ENCODE assay signal across 9 cellular contexts in genomic region chr1:226060976-226061792, GRCh38. TPM values are rescaled to one million over a fixed set of nuclear protein-coding genes. Genes with fewer than 3 reads are reported as not detected.
DNase-seq lines count a peak whose midpoint lies in the region; ATAC-seq, FAIRE-seq and TF ChIP-seq lines count a peak whose summit lies in the region.
"Had no signal": no experiment of that assay in that cellular context is flagged by ENCODE, and none has a peak within 500 bp of the region (broad histone marks: within the 10 kb centered on the region; RNA-seq: fewer than 3 reads in every experiment).

No MANE protein-coding gene starts in this region.

- intact Hi-C loops in endothelial cell of umbilical vein (cut with micrococcal nuclease): loop anchor here (5.0 kb wide), 4 partner anchors 126 to 634 kb away; partner anchors contain the start of genes ACBD3, LBR and PYCR2

- CTCF ChIA-PET in endothelial cell of umbilical vein (lab: Charles Lee): interaction anchor here (1.0 to 4.2 kb wide), 7 partner anchors 9 to 74 kb away, joined by 3 to 61 read pairs (median 4); no protein-coding TSS in a partner anchor

- H3K36me3 Mint-ChIP-seq in T-helper 1 cell treated with Interleukin-12 subunit alpha and Interleukin-12 subunit beta and Interleukin-4 antibody, amounts not matched to agents 30 μg/mL and 1 μg/mL, for 36 hours (ENCODE audit: low read depth): peaks cover 37% of the 10 kb centered on the region

- peak overlapping the region; percentile 90 for H3K4me2 ChIP-seq in endothelial cell of umbilical vein (ENCODE audit: insufficient read depth, low read length)
- H3K4me2 ChIP-seq in osteoblast (ENCODE audit: insufficient read depth, low read length): peak overlapping the region; percentile 87

- peaks cover 33% of the 10 kb centered on the region for H3K79me2 ChIP-seq in endothelial cell of umbilical vein (ENCODE audit: control insufficient read depth, insufficient read depth, low read length)
- peaks cover 27% of the 10 kb centered on the region for H3K79me2 ChIP-seq in osteoblast (ENCODE audit: insufficient read depth, low read length)

- H3K9me1 ChIP-seq in endothelial cell of umbilical vein (replicated peaks; ENCODE audit: control insufficient read depth, extremely low read depth, insufficient read depth, low read length): no peaks in the 10 kb centered on the region

- H3K27me3 ChIP-seq in Peyer's patch: no peaks in the 10 kb centered on the region
- H3K27me3 ChIP-seq in endothelial cell of umbilical vein (ENCODE audit: control insufficient read depth in 2 of 2, insufficient read depth in 2 of 2, low read length in 2 of 2): no peaks in the 10 kb centered on the region
- H3K27me3 ChIP-seq in osteoblast (ENCODE audit: insufficient read depth, low read length): no peaks in the 10 kb centered on the region

- no peak for ATAC-seq in HG02588 (IDR thresholded peaks at IDR 0.05; ENCODE audit: unreplicated experiment)

- H3K27me3 Mint-ChIP-seq in T-helper 1 cell treated with Interleukin-12 subunit alpha and Interleukin-12 subunit beta and Interleukin-4 antibody, amounts not matched to agents 30 μg/mL and 1 μg/mL, for 36 hours (ENCODE audit: low read depth): no peaks in the 10 kb centered on the region

- H3K27ac ChIP-seq in Peyer's patch (peak overlapping the region; percentile 90 to 99 (median 98)), endothelial cell of umbilical vein (ENCODE audit: insufficient read depth, low read depth, low read length) (peak overlapping the region; percentile 86), osteoblast (ENCODE audit: low read depth, low read length) (peak overlapping the region; percentile 74)

- no peak for TF ChIP-seq CTCF in Peyer's patch (IDR thresholded peaks at IDR 0.05)
- TF ChIP-seq CTCF in endothelial cell of umbilical vein (IDR thresholded peaks at IDR 0.05; ENCODE audit: extremely low read depth in 1 of 2, insufficient read depth in 1 of 2, low read depth in 1 of 2, low read length in 2 of 2): no peak
- TF ChIP-seq CTCF in osteoblast (IDR thresholded peaks at IDR 0.05; ENCODE audit: extremely low read depth, low read depth, low read length): no peak

- peaks cover 26% of the 10 kb centered on the region for H3K4me1 Mint-ChIP-seq in T-helper 1 cell treated with Interleukin-12 subunit alpha and Interleukin-12 subunit beta and Interleukin-4 antibody, amounts not matched to agents 30 μg/mL and 1 μg/mL, for 36 hours (ENCODE audit: low read depth)

- H3K9me3 ChIP-seq in Peyer's patch: no peaks in the 10 kb centered on the region
- no peaks in the 10 kb centered on the region for H3K9me3 ChIP-seq in endothelial cell of umbilical vein (replicated peaks; ENCODE audit: control insufficient read depth, insufficient read depth, low read length)
- H3K9me3 ChIP-seq in osteoblast (ENCODE audit: low read depth, low read length): no peaks in the 10 kb centered on the region

- TF ChIP-seq POLR2A in Peyer's patch (IDR thresholded peaks at IDR 0.05) (no peak), endothelial cell of umbilical vein (IDR thresholded peaks at IDR 0.05; ENCODE audit: low read depth, low read length) (peak; percentile 5)

- DNase-seq in T-helper 1 cell (no peak), Peyer's patch (no peak), endothelial cell of umbilical vein (ENCODE audit: low read depth, low spot score) (no peak), osteoblast (ENCODE audit: insufficient read length, low spot score, missing footprints) (no peak), KG1 (lab: John Stamatoyannopoulos, UW) (no peak), A172 (ENCODE audit: low spot score) (no peak)

- peaks cover 7% of the 10 kb centered on the region for H4K20me1 ChIP-seq in endothelial cell of umbilical vein (replicated peaks; ENCODE audit: control insufficient read depth, extremely low read depth, insufficient read depth, low read length)
- H4K20me1 ChIP-seq in osteoblast (ENCODE audit: insufficient read depth, low read length): peaks cover 31% of the 10 kb centered on the region

- H3K4me3 ChIP-seq in Peyer's patch: peak overlapping the region; percentile 59 to 84 (median 72)
- H3K4me3 ChIP-seq in endothelial cell of umbilical vein (replicated peaks in 1 of 3; ENCODE audit: insufficient read depth in 1 of 3, low read depth in 1 of 3, low read length in 3 of 3): peak overlapping the region; percentile 68 to 78 (median 71)
- H3K4me3 ChIP-seq in osteoblast (ENCODE audit: insufficient read depth, low read length): peak overlapping the region; percentile 93

- FAIRE-seq in endothelial cell of umbilical vein (lab: Jason Lieb, UNC): peak; percentile 15
- FAIRE-seq: G401.6 had no signal

- H3K4me1 ChIP-seq in Peyer's patch (peaks cover 0 to 24% (median 6%) of the 10 kb centered on the region in 4 donors), endothelial cell of umbilical vein (ENCODE audit: control insufficient read depth, extremely low read depth, insufficient read depth, low read length) (peaks cover 22% of the 10 kb centered on the region), osteoblast (ENCODE audit: insufficient read depth, low read length) (peaks cover 16% of the 10 kb centered on the region)

- H3K27ac Mint-ChIP-seq in T-helper 1 cell treated with Interleukin-12 subunit alpha and Interleukin-12 subunit beta and Interleukin-4 antibody, amounts not matched to agents 30 μg/mL and 1 μg/mL, for 36 hours: peak overlapping the region; percentile 63

- dilution Hi-C loops in endothelial cell of umbilical vein (cut with MboI; ENCODE audit: extremely low pct_ligation_motif_present, low sequenced_read_pairs): no loop called here

- H3K36me3 ChIP-seq in Peyer's patch: peaks cover 0 to 7% (median 0%) of the 10 kb centered on the region in 3 donors
- peaks cover 0 to 4% of the 10 kb centered on the region in 2 experiments for H3K36me3 ChIP-seq in endothelial cell of umbilical vein (ENCODE audit: control insufficient read depth in 2 of 2, extremely low read depth in 1 of 2, insufficient read depth in 2 of 2, low read length in 2 of 2)
- H3K36me3 ChIP-seq in osteoblast (ENCODE audit: insufficient read depth, low read length): peaks cover 6% of the 10 kb centered on the region

- H3K9me3 Mint-ChIP-seq in T-helper 1 cell treated with Interleukin-12 subunit alpha and Interleukin-12 subunit beta and Interleukin-4 antibody, amounts not matched to agents 30 μg/mL and 1 μg/mL, for 36 hours: no peaks in the 10 kb centered on the region

- POLR2A ChIA-PET in endothelial cell of umbilical vein (lab: Charles Lee): interaction anchor here (1.6 to 2.3 kb wide), 3 partner anchors 11 to 65 kb away, joined by 6 to 29 read pairs (median 7); partner anchors contain the start of gene SDE2

- H3K4me3 Mint-ChIP-seq in T-helper 1 cell treated with Interleukin-12 subunit alpha and Interleukin-12 subunit beta and Interleukin-4 antibody, amounts not matched to agents 30 μg/mL and 1 μg/mL, for 36 hours: peak overlapping the region; percentile 83

- H2AFZ ChIP-seq in endothelial cell of umbilical vein (ENCODE audit: low read depth, low read length): peak overlapping the region; percentile 95
- peak overlapping the region; percentile 98 for H2AFZ ChIP-seq in osteoblast (ENCODE audit: low read length)

- peak overlapping the region; percentile 96 for H3K9ac ChIP-seq in endothelial cell of umbilical vein (replicated peaks; ENCODE audit: extremely low read depth, insufficient read depth, low read length)

- BruUV-seq in endothelial cell of umbilical vein (replicated peaks; lab: Mats Ljungman, UMichigan): TSS peak; percentile 59

TF ChIP-seq in endothelial cell of umbilical vein, 7 proteins besides CTCF, POLR2A, EP300 and RAD21:
- TF ChIP-seq JUN (IDR thresholded peaks at IDR 0.05; ENCODE audit: borderline replicate concordance, insufficient read depth, insufficient read length, low read depth): no peak
- no peak for TF ChIP-seq POLR2AphosphoS5 (IDR thresholded peaks at IDR 0.05; ENCODE audit: insufficient read depth, low read depth, low read length)
- TF ChIP-seq FOS (IDR thresholded peaks at IDR 0.05; ENCODE audit: borderline replicate concordance, insufficient read depth, low read length): no peak
- TF ChIP-seq EZH2 (IDR thresholded peaks at IDR 0.05; ENCODE audit: borderline replicate concordance, low read depth, low read length, severe bottlenecking): no peak
- TF ChIP-seq, protein P1, sequence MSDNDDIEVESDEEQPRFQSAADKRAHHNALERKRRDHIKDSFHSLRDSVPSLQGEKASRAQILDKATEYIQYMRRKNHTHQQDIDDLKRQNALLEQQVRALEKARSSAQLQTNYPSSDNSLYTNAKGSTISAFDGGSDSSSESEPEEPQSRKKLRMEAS (IDR thresholded peaks at IDR 0.05; ENCODE audit: insufficient read depth, insufficient read length): no peak
- no peak for TF ChIP-seq MYC (IDR thresholded peaks at IDR 0.05; ENCODE audit: low read depth, low read length)
- TF ChIP-seq GATA2 (IDR thresholded peaks at IDR 0.05; ENCODE audit: insufficient read depth, insufficient read length, low read depth, low read length): no peak
TF ChIP-seq in endothelial cell of umbilical vein: peak in this region for 0.

RNA-seq across cellular contexts. Expression of gene H3-3A, which starts 1.3 kb away (rescaled TPM):
- total RNA-seq in Peyer's patch (100 to 1,000 TPM; 202 to 340 (median 291) TPM), endothelial cell of umbilical vein (448 and 477 TPM in 2 replicates), osteoblast (127 and 166 TPM in 2 replicates)
- polyA plus RNA-seq in endothelial cell of umbilical vein: 387 and 426 TPM in 2 replicates
- 325 and 468 TPM in 2 replicates for polyA plus RNA-seq in endothelial cell of umbilical vein (2011; cell fraction: cytosol; rRNA removed)
- 112 and 143 TPM in 2 replicates for polyA plus RNA-seq in endothelial cell of umbilical vein (2011; cell fraction: nucleus; rRNA removed)
- polyA plus RNA-seq in endothelial cell of umbilical vein (2012): 296 and 379 TPM in 2 replicates
- 69.0 and 75.4 TPM in 2 replicates for polyA minus RNA-seq in endothelial cell of umbilical vein
- polyA minus RNA-seq in endothelial cell of umbilical vein (2011; cell fraction: cytosol; rRNA and poly(A)+ RNA removed): 101 TPM
- 33.2 and 34.6 TPM in 2 replicates for polyA minus RNA-seq in endothelial cell of umbilical vein (2011; cell fraction: nucleus; rRNA and poly(A)+ RNA removed)
- total RNA-seq in A172 (2014; rRNA removed; shearing (Covaris generic)): 429 and 466 TPM in 2 replicates
